In genomic region chr22:37063436-37064420, GRCh38 we compare ENCODE assay signal across 2 cellular contexts.
TF ChIP-seq lines count a peak whose summit lies in the region.

No MANE protein-coding gene starts in this region.

TF ChIP-seq in Ishikawa, 13 proteins besides CTCF, POLR2A, EP300 and RAD21 (continued from another document):
- 0 out of 2 replicates have a peak, but pooled peaks have one; percentile 14 for TF ChIP-seq NFIC (IDR thresholded peaks at IDR 0.05)
- no peak for TF ChIP-seq REST (IDR thresholded peaks at IDR 0.05; ENCODE audit: low read depth)

TF ChIP-seq in H1, 55 proteins besides CTCF, POLR2A, EP300 and RAD21:
- no peak for TF ChIP-seq POU5F1 (IDR thresholded peaks at IDR 0.05; ENCODE audit: low read depth, low read length)
- TF ChIP-seq RNF2 (IDR thresholded peaks at IDR 0.05; ENCODE audit: borderline replicate concordance, low read depth, low read length, missing control alignments, poor library complexity, severe bottlenecking) = no peak
- no peak for TF ChIP-seq CEBPB (IDR thresholded peaks at IDR 0.05; ENCODE audit: low read depth, low read length)
- TF ChIP-seq JUND (IDR thresholded peaks at IDR 0.05; ENCODE audit: low read length) = no peak
